ENCODE assay signal across 19 cellular contexts in the genomic region with DNA sequence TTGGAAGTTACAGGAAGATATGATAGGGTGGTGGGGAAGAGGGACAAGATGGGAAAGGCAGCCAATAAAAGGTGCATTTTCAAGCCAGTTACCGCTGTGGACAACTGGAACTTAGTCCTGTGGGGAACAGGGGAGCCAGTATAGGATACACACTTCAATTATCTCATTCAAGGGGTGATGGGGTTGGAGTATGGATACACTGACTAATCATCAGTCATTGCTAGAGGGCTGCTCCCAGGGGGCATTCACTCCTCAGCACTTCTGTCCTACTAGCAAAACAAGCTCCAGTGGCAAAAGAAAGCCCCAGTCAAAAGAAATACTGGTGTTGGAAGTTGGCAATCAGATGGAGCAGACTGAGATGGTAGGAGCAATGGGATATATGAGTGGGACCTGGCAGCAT.
DNase-seq lines count a peak whose midpoint lies in the region; ATAC-seq, FAIRE-seq and TF ChIP-seq lines count a peak whose summit lies in the region.
"Had no signal": no experiment of that assay in that cellular context is flagged by ENCODE, and none has a peak within 500 bp of the region (broad histone marks: within the 10 kb centered on the region; RNA-seq: fewer than 3 reads in every experiment).

No MANE protein-coding gene starts in this region.

- H3K4me3 ChIP-seq in HUES48 (ENCODE audit: low read depth, low read length): no peak overlapping the region
- no peak overlapping the region for H3K4me3 ChIP-seq in astrocyte (ENCODE audit: insufficient read depth, low read depth, low read length)
- H3K4me3 ChIP-seq in CD8-positive, alpha-beta T cell (ENCODE audit: low read depth, low read length): no peak overlapping the region
- H3K4me3 ChIP-seq in right cardiac atrium (ENCODE audit: low read length): no peak overlapping the region
- H3K4me3 ChIP-seq: right atrium auricular region had no signal

- H3K27me3 ChIP-seq in HUES48 (ENCODE audit: control insufficient read depth, insufficient read depth, low read length) (no peaks in the 10 kb centered on the region), astrocyte (ENCODE audit: insufficient read depth, low read length) (no peaks in the 10 kb centered on the region), right cardiac atrium (ENCODE audit: control insufficient read depth, insufficient read depth) (no peaks in the 10 kb centered on the region)
- H3K27me3 ChIP-seq in CD8-positive, alpha-beta T cell (ENCODE audit: insufficient read depth, low read length): no peaks in the 10 kb centered on the region
- H3K27me3 ChIP-seq: right atrium auricular region had no signal

- no peak overlapping the region for H3K4me3 Mint-ChIP-seq in astrocyte (ENCODE audit: unreplicated experiment)
- no peak overlapping the region for H3K4me3 Mint-ChIP-seq in T-helper 2 cell treated with Interferon-gamma antibody and Interleukin-4, amounts not matched to agents 5 μg/mL and 100 μg/mL, for 36 hours
- no peak overlapping the region for H3K4me3 Mint-ChIP-seq in CD8-positive, alpha-beta T cell
- H3K4me3 Mint-ChIP-seq: activated CD8-positive, alpha-beta T cell treated with anti-CD3 and anti-CD28 coated beads, Interleukin-2, amount 10 ng/mL, durations not matched to agents 7 days and 5 days; activated naive CD8-positive, alpha-beta T cell treated with anti-CD3 and anti-CD28 coated beads, Interleukin-2, amount 10 ng/mL, durations not matched to agents 7 days and 5 days; stimulated activated effector memory CD8-positive, alpha-beta T cell treated with anti-CD3 and anti-CD28 coated beads, Interleukin-12 subunit alpha, Interleukin-12 subunit beta, amount 100 ng/mL, for 72 hours had no signal

- H3K9me3 ChIP-seq in HUES48 (ENCODE audit: control insufficient read depth, insufficient read depth, low read length) (no peaks in the 10 kb centered on the region; the same call in 1 of the 2 replicates), astrocyte (ENCODE audit: insufficient read depth, low read depth, low read length) (no peaks in the 10 kb centered on the region), right cardiac atrium (ENCODE audit: control insufficient read depth, low read length) (no peaks in the 10 kb centered on the region)
- no peaks in the 10 kb centered on the region for H3K9me3 ChIP-seq in CD8-positive, alpha-beta T cell (ENCODE audit: low read length)
- H3K9me3 ChIP-seq: right atrium auricular region had no signal

- H3K4me1 ChIP-seq in HUES48 (ENCODE audit: control insufficient read depth, insufficient read depth, low read length) (no peaks in the 10 kb centered on the region), astrocyte (ENCODE audit: insufficient read depth, low read length) (peaks cover 30% of the 10 kb centered on the region), right cardiac atrium (ENCODE audit: control insufficient read depth, insufficient read depth, low read length) (no peaks in the 10 kb centered on the region)
- H3K4me1 ChIP-seq in CD8-positive, alpha-beta T cell (ENCODE audit: insufficient read depth, low read length): no peaks in the 10 kb centered on the region
- H3K4me1 ChIP-seq: right atrium auricular region had no signal

- CTCF ChIA-PET in CD8-positive, alpha-beta T cell (lab: Charles Lee): no interaction called here

- no peak for TF ChIP-seq CTCF in astrocyte (IDR thresholded peaks at IDR 0.05; ENCODE audit: insufficient read depth, low read depth, low read length)
- no peak for TF ChIP-seq CTCF in CD8-positive, alpha-beta T cell (IDR thresholded peaks at IDR 0.05)

- peak overlapping the region; percentile 3 for H3K27ac ChIP-seq in HUES48 (ENCODE audit: low read depth, low read length)
- H3K27ac ChIP-seq in astrocyte (ENCODE audit: low read depth, low read length): peak overlapping the region; percentile 83
- H3K27ac ChIP-seq in CD8-positive, alpha-beta T cell (ENCODE audit: low read depth, low read length): no peak overlapping the region
- H3K27ac ChIP-seq in right cardiac atrium (ENCODE audit: low read length): no peak overlapping the region
- H3K27ac ChIP-seq: right atrium auricular region had no signal

- H3K36me3 ChIP-seq in HUES48 (ENCODE audit: control insufficient read depth, insufficient read depth, low read length) (no peaks in the 10 kb centered on the region), astrocyte (ENCODE audit: insufficient read depth, low read length) (no peaks in the 10 kb centered on the region)
- no peaks in the 10 kb centered on the region for H3K36me3 ChIP-seq in CD8-positive, alpha-beta T cell (ENCODE audit: insufficient read depth, low read length)
- H3K36me3 ChIP-seq: right atrium auricular region had no signal

- 90% methylated on average over 1 of the region's 1 CpG for WGBS in right cardiac atrium

- H3K9me3 Mint-ChIP-seq in astrocyte (ENCODE audit: unreplicated experiment): peaks cover 3% of the 10 kb centered on the region
- peaks cover 5% of the 10 kb centered on the region for H3K9me3 Mint-ChIP-seq in T-helper 2 cell treated with Interferon-gamma antibody and Interleukin-4, amounts not matched to agents 5 μg/mL and 100 μg/mL, for 36 hours
- H3K9me3 Mint-ChIP-seq in CD8-positive, alpha-beta T cell: no peaks in the 10 kb centered on the region
- H3K9me3 Mint-ChIP-seq: stimulated activated effector memory CD8-positive, alpha-beta T cell treated with anti-CD3 and anti-CD28 coated beads, Interleukin-12 subunit alpha, Interleukin-12 subunit beta, amount 100 ng/mL, for 72 hours had no signal

- no peaks in the 10 kb centered on the region for H3K27me3 Mint-ChIP-seq in astrocyte (ENCODE audit: low read depth, unreplicated experiment)
- H3K27me3 Mint-ChIP-seq in T-helper 2 cell treated with Interferon-gamma antibody and Interleukin-4, amounts not matched to agents 5 μg/mL and 100 μg/mL, for 36 hours (ENCODE audit: low read depth): no peaks in the 10 kb centered on the region
- H3K27me3 Mint-ChIP-seq in CD8-positive, alpha-beta T cell (ENCODE audit: low read depth): no peaks in the 10 kb centered on the region
- H3K27me3 Mint-ChIP-seq: activated naive CD8-positive, alpha-beta T cell treated with anti-CD3 and anti-CD28 coated beads, Interleukin-2, amount 10 ng/mL, durations not matched to agents 7 days and 5 days had no signal

- H4K20me1 ChIP-seq in astrocyte (ENCODE audit: insufficient read depth, low read length): no peaks in the 10 kb centered on the region

- intact Hi-C loops in CD8-positive, alpha-beta T cell (cut with DNase I, micrococcal nuclease): no loop called here
- intact Hi-C loops in right cardiac atrium (cut with DNase I): no loop called here

- no peaks in the 10 kb centered on the region for H3K36me3 Mint-ChIP-seq in astrocyte (ENCODE audit: low read depth, unreplicated experiment)
- peaks cover 2% of the 10 kb centered on the region for H3K36me3 Mint-ChIP-seq in T-helper 2 cell treated with Interferon-gamma antibody and Interleukin-4, amounts not matched to agents 5 μg/mL and 100 μg/mL, for 36 hours (ENCODE audit: low read depth)
- H3K36me3 Mint-ChIP-seq in CD8-positive, alpha-beta T cell: no peaks in the 10 kb centered on the region
- H3K36me3 Mint-ChIP-seq: stimulated activated effector memory CD8-positive, alpha-beta T cell treated with anti-CD3 and anti-CD28 coated beads, Interleukin-12 subunit alpha, Interleukin-12 subunit beta, amount 100 ng/mL, for 72 hours had no signal

- H3K27ac Mint-ChIP-seq in astrocyte (ENCODE audit: unreplicated experiment): peak overlapping the region; percentile 73
- H3K27ac Mint-ChIP-seq in T-helper 2 cell treated with Interferon-gamma antibody and Interleukin-4, amounts not matched to agents 5 μg/mL and 100 μg/mL, for 36 hours: no peak overlapping the region
- no peak overlapping the region for H3K27ac Mint-ChIP-seq in CD8-positive, alpha-beta T cell
- H3K27ac Mint-ChIP-seq: activated naive CD8-positive, alpha-beta T cell treated with anti-CD3 and anti-CD28 coated beads, Interleukin-2, amount 10 ng/mL, durations not matched to agents 7 days and 5 days; stimulated activated effector memory CD8-positive, alpha-beta T cell treated with anti-CD3 and anti-CD28 coated beads, Interleukin-12 subunit alpha, Interleukin-12 subunit beta, amount 100 ng/mL, for 72 hours had no signal

- peak overlapping the region; percentile 79 for H3K4me2 ChIP-seq in astrocyte (ENCODE audit: low read length)

- ATAC-seq in CD8-positive, alpha-beta T cell: no peak
- no peak for ATAC-seq in right cardiac atrium

- H3K4me1 Mint-ChIP-seq in astrocyte (ENCODE audit: low read depth, unreplicated experiment): peaks cover 22% of the 10 kb centered on the region
- H3K4me1 Mint-ChIP-seq in T-helper 2 cell treated with Interferon-gamma antibody and Interleukin-4, amounts not matched to agents 5 μg/mL and 100 μg/mL, for 36 hours (ENCODE audit: low read depth): peaks cover 16% of the 10 kb centered on the region
- peaks cover 2% of the 10 kb centered on the region for H3K4me1 Mint-ChIP-seq in CD8-positive, alpha-beta T cell (ENCODE audit: low read depth)

- POLR2A ChIA-PET in CD8-positive, alpha-beta T cell (lab: Charles Lee): no interaction called here

- DNase-seq in Daoy (ENCODE audit: low read depth) (peak; percentile 17), astrocyte (ENCODE audit: low read depth) (peak; percentile 37), iris pigment epithelial cell (ENCODE audit: low read depth) (peak; percentile 15), HUDEP-2 (lab: John Stamatoyannopoulos, UW; ENCODE audit: unreplicated experiment in 76 of 76) (no peak), right cardiac atrium (no peak)
- DNase-seq in T-helper 2 cell treated with Interferon-gamma antibody and Interleukin-4, amounts not matched to agents 5 μg/mL and 100 μg/mL, for 36 hours (ENCODE audit: low spot score): no peak
- no peak for DNase-seq in CD8-positive, alpha-beta T cell
- DNase-seq: activated CD8-positive, alpha-beta T cell treated with anti-CD3 and anti-CD28 coated beads, Interleukin-2, amount 10 ng/mL, durations not matched to agents 7 days and 5 days; activated naive CD8-positive, alpha-beta T cell treated with anti-CD3 and anti-CD28 coated beads, Interleukin-2, amount 10 ng/mL, durations not matched to agents 7 days and 5 days; DMS 273 treated with DMSO at 0.1 percent for 48 hours; glutamatergic neuron; KG1; left ventricle myocardium superior; NCI-H1105; Right ventricle myocardium superior had no signal

- no peak overlapping the region for H3K9ac ChIP-seq in HUES48 (ENCODE audit: low read depth, low read length)
- peak overlapping the region; percentile 45 for H3K9ac ChIP-seq in astrocyte (ENCODE audit: low read length)

- H2AFZ ChIP-seq in astrocyte (ENCODE audit: low read depth, low read length): peak overlapping the region; percentile 6

- peak; percentile 47 for FAIRE-seq in astrocyte (lab: Jason Lieb, UNC)
- FAIRE-seq: GM12892 had no signal

- H3K79me2 ChIP-seq in astrocyte (ENCODE audit: insufficient read depth, low read length): no peaks in the 10 kb centered on the region

Comparison
In these comparisons a context has a peak if more than half of its experiments do, and no peak if none do; other contexts are left out.
1. DNase-seq: peak in Daoy (single experiment), astrocyte (single experiment) and iris pigment epithelial cell (single experiment); none in T-helper 2 cell treated with Interferon-gamma antibody and Interleukin-4, amounts not matched to agents 5 μg/mL and 100 μg/mL, for 36 hours (single experiment), CD8-positive, alpha-beta T cell (0 of 7), HUDEP-2 (0 of 76) and right cardiac atrium (0 of 3).
2. H3K27ac ChIP-seq: peak in HUES48 (single experiment) and astrocyte (single experiment); none in CD8-positive, alpha-beta T cell (single experiment) and right cardiac atrium (single experiment).